In genomic region chr3:25338158-25338725, GRCh38 we compare ENCODE assay signal across 18 cellular contexts.
DNase-seq lines count a peak whose midpoint lies in the region; ATAC-seq, FAIRE-seq and TF ChIP-seq lines count a peak whose summit lies in the region.
"Had no signal": no experiment of that assay in that cellular context is flagged by ENCODE, and none has a peak within 500 bp of the region (broad histone marks: within the 10 kb centered on the region; RNA-seq: fewer than 3 reads in every experiment).

No MANE protein-coding gene starts in this region.

- H2BK120ac ChIP-seq in mesenchymal stem cell (ENCODE audit: low read depth, low read length), result peak overlapping the region; percentile 19

- H4K20me1 ChIP-seq in HepG2 (ENCODE audit: insufficient read depth, low read length), result no peaks in the 10 kb centered on the region

- BruUV-seq in HepG2 (replicated peaks; lab: Mats Ljungman, UMichigan), result no TSS peak

- no peaks in the 10 kb centered on the region for H3K27me3 Mint-ChIP-seq in WTC11 (ENCODE audit: low read depth)

- H3K9me3 ChIP-seq in right lobe of liver (no peaks in the 10 kb centered on the region), HepG2 (ENCODE audit: low read length) (no peaks in the 10 kb centered on the region), mesenchymal stem cell (ENCODE audit: control insufficient read depth, low read length) (no peaks in the 10 kb centered on the region)

- no peak overlapping the region for H4K8ac ChIP-seq in mesenchymal stem cell (ENCODE audit: low read length)

- no peak overlapping the region for H2AK5ac ChIP-seq in mesenchymal stem cell (ENCODE audit: low read length, severe bottlenecking)

- in situ Hi-C loops in HepG2 (cut with HindIII; ENCODE audit: extremely low pct_ligation_motif_present, low pct_unique_long_range_greater_than_20kb), result no loop called here

- no peak for TF ChIP-seq RAD21 in HepG2 (CRISPR knock-in tag; IDR thresholded peaks at IDR 0.05)

- DNase-seq in right lobe of liver (no peak), HepG2 (ENCODE audit: low spot score) (no peak), WTC11 (ENCODE audit: low spot score) (no peak), mesenchymal stem cell (no peak), HUDEP-2 (lab: John Stamatoyannopoulos, UW; ENCODE audit: unreplicated experiment in 76 of 76) (no peak), HuH-7 (ENCODE audit: low spot score) (no peak)
- DNase-seq: AML-193, KBM-7, NCI-H2029, NCI-H2227 treated with DMSO at 0.1 percent for 48 hours, NCI-H526 treated with DMSO at 0.1 percent for 48 hours, PC-9 had no signal

- no peaks in the 10 kb centered on the region for H3K79me1 ChIP-seq in mesenchymal stem cell (replicated peaks; ENCODE audit: low read length, poor library complexity, severe bottlenecking)

- H3K9ac ChIP-seq in HepG2 (ENCODE audit: insufficient read depth, low read depth, low read length), result no peak overlapping the region
- no peak overlapping the region for H3K9ac ChIP-seq in mesenchymal stem cell (ENCODE audit: low read length)

- 20% methylated on average over 1 of the region's 1 CpG for WGBS in right lobe of liver (ENCODE audit: insufficient coverage, low coverage, low lambda C conversion rate, missing lambda C conversion rate)
- WGBS in HepG2 (ENCODE audit: low lambda C conversion rate), result 17% methylated on average over 1 of the region's 1 CpG
- 13% methylated on average over 1 of the region's 1 CpG for WGBS in mesenchymal stem cell

- H3K4me1 Mint-ChIP-seq in WTC11, result peaks cover 11% of the 10 kb centered on the region

- H3K4me3 Mint-ChIP-seq in WTC11, result no peak overlapping the region
- H3K4me3 Mint-ChIP-seq: GM23338 had no signal

- no peak for TF ChIP-seq CTCF in right lobe of liver (IDR thresholded peaks at IDR 0.05)
- no peak for TF ChIP-seq CTCF in HepG2 (CRISPR knock-in tag; IDR thresholded peaks at IDR 0.05)
- TF ChIP-seq CTCF in WTC11 (IDR thresholded peaks at IDR 0.05), result no peak

- no peak overlapping the region for H2BK15ac ChIP-seq in mesenchymal stem cell (ENCODE audit: low read depth, poor library complexity, severe bottlenecking)

- no peaks in the 10 kb centered on the region for H3K4me1 ChIP-seq in right lobe of liver
- H3K4me1 ChIP-seq in HepG2 (ENCODE audit: insufficient read depth, low read length), result no peaks in the 10 kb centered on the region
- H3K4me1 ChIP-seq in mesenchymal stem cell (ENCODE audit: control insufficient read depth, insufficient read depth, low read depth, low read length), result no peaks in the 10 kb centered on the region

- ATAC-seq in right lobe of liver (peak in 3 of 4 donors; percentile 43 to 70 (median 65)), HepG2 (no peak), WTC11 (no peak), GM19035 (IDR thresholded peaks at IDR 0.05; ENCODE audit: unreplicated experiment) (no peak), GM18511 (IDR thresholded peaks at IDR 0.05; ENCODE audit: unreplicated experiment) (no peak)
- ATAC-seq: GM23338 had no signal

- TF ChIP-seq POLR2A in right lobe of liver (IDR thresholded peaks at IDR 0.05), result no peak
- no peak for TF ChIP-seq POLR2A in HepG2 (IDR thresholded peaks at IDR 0.05; ENCODE audit: insufficient read depth in 1 of 2, low read depth in 2 of 2, low read length in 2 of 2)

- intact Hi-C loops in right lobe of liver (cut with DNase I), result no loop called here
- intact Hi-C loops in HepG2 (cut with micrococcal nuclease; ENCODE audit: unreplicated experiment), result no loop called here

- no peaks in the 10 kb centered on the region for H3K79me2 ChIP-seq in HepG2 (ENCODE audit: insufficient read depth, low read length)

- POLR2A ChIA-PET in HepG2 (lab: Yijun Ruan, JAX), result no interaction called here
- POLR2A ChIA-PET in WTC11 (lab: Charles Lee), result no interaction called here

- CTCF ChIA-PET in HepG2 (lab: Yijun Ruan, JAX; ENCODE audit: low intra/inter-chr PET ratio, low total read pairs) (no interaction called here), WTC11 (lab: Charles Lee) (no interaction called here)

- peak overlapping the region in 1 of 2 experiments; percentile 43 for H3K18ac ChIP-seq in mesenchymal stem cell (ENCODE audit: low read depth in 1 of 2, low read length in 2 of 2)

- H3K27me3 ChIP-seq in right lobe of liver (no peaks in the 10 kb centered on the region), HepG2 (ENCODE audit: control insufficient read depth in 1 of 2, insufficient read depth in 2 of 2, low read length in 2 of 2) (no peaks in the 10 kb centered on the region), mesenchymal stem cell (ENCODE audit: control insufficient read depth in 1 of 2, insufficient read depth in 1 of 2, low read length in 2 of 2) (no peaks in the 10 kb centered on the region)

- H3K14ac ChIP-seq in mesenchymal stem cell (ENCODE audit: low read length in 2 of 2), result no peak overlapping the region

- H3K36me3 ChIP-seq in right lobe of liver (no peaks in the 10 kb centered on the region), HepG2 (replicated peaks in 1 of 2; ENCODE audit: control insufficient read depth in 1 of 2, insufficient read depth in 2 of 2, low read length in 2 of 2) (no peaks in the 10 kb centered on the region), mesenchymal stem cell (ENCODE audit: control insufficient read depth in 1 of 2, insufficient read depth in 2 of 2, low read depth in 1 of 2, low read length in 2 of 2) (no peaks in the 10 kb centered on the region)

- H2AFZ ChIP-seq in HepG2 (ENCODE audit: low read length), result no peak overlapping the region
- H2AFZ ChIP-seq in mesenchymal stem cell (ENCODE audit: low read depth, low read length), result no peak overlapping the region
- H2AFZ ChIP-seq: GM23338, PC-9 had no signal

- no peak overlapping the region for H3K4me3 ChIP-seq in right lobe of liver
- H3K4me3 ChIP-seq in HepG2 (replicated peaks in 1 of 3; ENCODE audit: insufficient read depth in 1 of 3, low read depth in 2 of 3, low read length in 3 of 3), result no peak overlapping the region
- H3K4me3 ChIP-seq in mesenchymal stem cell (ENCODE audit: insufficient read depth in 1 of 2, low read depth in 1 of 2, low read length in 2 of 2), result no peak overlapping the region
- H3K4me3 ChIP-seq: GM23338, PC-9 had no signal

- TF ChIP-seq EP300 in HepG2 (IDR thresholded peaks at IDR 0.05; ENCODE audit: low read depth in 2 of 2, low read length in 2 of 2) (no peak), HepG2 (CRISPR knock-in tag; IDR thresholded peaks at IDR 0.05; ENCODE audit: borderline replicate concordance) (no peak)

- H2BK5ac ChIP-seq in mesenchymal stem cell (ENCODE audit: low read depth, low read length, poor library complexity, severe bottlenecking), result no peak overlapping the region

- peaks cover 7% of the 10 kb centered on the region; the same call in 1 of the 2 replicates for H3K9me3 Mint-ChIP-seq in WTC11

- no peak for FAIRE-seq in HepG2 (lab: Jason Lieb, UNC)
- FAIRE-seq: G401.6, GM12891, HTR-8/SVneo had no signal

- H3K23ac ChIP-seq in mesenchymal stem cell (ENCODE audit: low read length in 2 of 2), result no peak overlapping the region

- H2BK12ac ChIP-seq in mesenchymal stem cell (ENCODE audit: low read length in 2 of 2), result no peak overlapping the region

- no peak overlapping the region for H4K91ac ChIP-seq in mesenchymal stem cell (ENCODE audit: low read length)

- H3K27ac ChIP-seq in right lobe of liver, result no peak overlapping the region
- no peak overlapping the region for H3K27ac ChIP-seq in HepG2 (ENCODE audit: extremely low read length, insufficient read depth, low read length)
- no peak overlapping the region for H3K27ac ChIP-seq in mesenchymal stem cell (ENCODE audit: low read length, poor library complexity, severe bottlenecking)
- H3K27ac ChIP-seq: PC-9 had no signal

- no peaks in the 10 kb centered on the region for H3K36me3 Mint-ChIP-seq in WTC11

- no peak overlapping the region for H3K27ac Mint-ChIP-seq in WTC11
- H3K27ac Mint-ChIP-seq: GM23338 had no signal

- H3K4ac ChIP-seq in mesenchymal stem cell (ENCODE audit: low read depth in 1 of 2, low read length in 2 of 2), result no peak overlapping the region

- H3K4me2 ChIP-seq in HepG2 (ENCODE audit: low read depth, low read length) (no peak overlapping the region), mesenchymal stem cell (ENCODE audit: low read length, poor library complexity, severe bottlenecking) (no peak overlapping the region)
- H3K4me2 ChIP-seq: GM23338, PC-9 had no signal

TF ChIP-seq in HepG2, 621 proteins besides CTCF, POLR2A, EP300 and RAD21 (continues in another document):
- TF ChIP-seq PHF5A (CRISPR knock-in tag; IDR thresholded peaks at IDR 0.05; ENCODE audit: low read depth, unreplicated experiment), result no peak
- TF ChIP-seq ZNF124 (CRISPR knock-in tag; IDR thresholded peaks at IDR 0.05), result no peak
- no peak for TF ChIP-seq FOXO1 (CRISPR knock-in tag; IDR thresholded peaks at IDR 0.05)
- TF ChIP-seq SATB2 (CRISPR knock-in tag; IDR thresholded peaks at IDR 0.05), result no peak
- TF ChIP-seq ZFYVE20 (CRISPR knock-in tag; IDR thresholded peaks at IDR 0.05; ENCODE audit: borderline replicate concordance, low read depth), result no peak
- TF ChIP-seq ATM (IDR thresholded peaks at IDR 0.05; ENCODE audit: borderline replicate concordance), result no peak
- no peak for TF ChIP-seq ASH2L (IDR thresholded peaks at IDR 0.05; ENCODE audit: insufficient read length, low read depth, low read length)

TF ChIP-seq in WTC11, 78 proteins besides CTCF, POLR2A, EP300 and RAD21:
- TF ChIP-seq ZNF396 (CRISPR knock-in tag; IDR thresholded peaks at IDR 0.05; ENCODE audit: borderline replicate concordance) (no peak), RORB (CRISPR knock-in tag; IDR thresholded peaks at IDR 0.05) (peak; percentile 13; the same call in 1 of the 2 replicates)

Comparison
In these comparisons a context has a peak if more than half of its experiments do, and no peak if none do; other contexts are left out.
1. ATAC-seq: peak in right lobe of liver (3 of 4); none in HepG2 (single experiment), WTC11 (single experiment), GM19035 (single experiment) and GM18511 (single experiment).